Comparison of ENCODE assay signal across 27 cellular contexts in genomic region chr22:30674482-30674881, GRCh38.
"Had no signal": no experiment of that assay in that cellular context is flagged by ENCODE, and none has a peak within 500 bp of the region (broad histone marks: within the 10 kb centered on the region; RNA-seq: fewer than 3 reads in every experiment).

No MANE protein-coding gene starts in this region.

- H3K27ac ChIP-seq: stomach, suprapubic skin, testis, thoracic aorta, thyroid gland, tibial artery, tibial nerve, transverse colon, upper lobe of left lung, upper lobe of right lung, uterus had no signal

- H3K4me1 ChIP-seq: suprapubic skin, thyroid gland, tibial artery, upper lobe of left lung, upper lobe of right lung, uterus had no signal

- H3K4me3 Mint-ChIP-seq: stimulated activated effector memory CD8-positive, alpha-beta T cell treated with anti-CD3 and anti-CD28 coated beads, Interleukin-12 subunit alpha, Interleukin-12 subunit beta, amount 100 ng/mL, for 72 hours; stimulated activated memory B cell treated with anti-CD40 and anti-IgM and Interleukin-4, amounts not matched to agents 10 μg/mL and 1 μg/mL and 100 μg/mL, for 72 hours; stimulated activated naive B cell treated with anti-CD40 and anti-IgM and Interleukin-4, amounts not matched to agents 10 μg/mL and 1 μg/mL and 100 μg/mL, for 72 hours; stimulated activated naive CD8-positive, alpha-beta T cell treated with anti-CD3 and anti-CD28 coated beads, Interleukin-15, amount 100 ng/mL, for 72 hours; stimulated activated naive CD8-positive, alpha-beta T cell treated with anti-CD3 and anti-CD28 coated beads, Interleukin-15, Interleukin-2, amounts not matched to agents 100 ng/mL and 50 ng/mL, for 24 hours; type B pancreatic cell had no signal

- H3K36me3 Mint-ChIP-seq: stimulated activated effector memory CD8-positive, alpha-beta T cell treated with anti-CD3 and anti-CD28 coated beads, Interleukin-12 subunit alpha, Interleukin-12 subunit beta, amount 100 ng/mL, for 72 hours; stimulated activated memory B cell treated with anti-CD40 and anti-IgM and Interleukin-4, amounts not matched to agents 10 μg/mL and 1 μg/mL and 100 μg/mL, for 72 hours; stimulated activated naive B cell treated with anti-CD40 and anti-IgM and Interleukin-4, amounts not matched to agents 10 μg/mL and 1 μg/mL and 100 μg/mL, for 72 hours; type B pancreatic cell had no signal

- H3K4me1 Mint-ChIP-seq: stimulated activated effector memory CD8-positive, alpha-beta T cell treated with anti-CD3 and anti-CD28 coated beads, Interleukin-12 subunit alpha, Interleukin-12 subunit beta, amount 100 ng/mL, for 72 hours; stimulated activated memory B cell treated with anti-CD40 and anti-IgM and Interleukin-4, amounts not matched to agents 10 μg/mL and 1 μg/mL and 100 μg/mL, for 72 hours had no signal

- H3K27ac Mint-ChIP-seq: stimulated activated effector memory CD8-positive, alpha-beta T cell treated with anti-CD3 and anti-CD28 coated beads, Interleukin-12 subunit alpha, Interleukin-12 subunit beta, amount 100 ng/mL, for 72 hours; stimulated activated memory B cell treated with anti-CD40 and anti-IgM and Interleukin-4, amounts not matched to agents 10 μg/mL and 1 μg/mL and 100 μg/mL, for 72 hours; stimulated activated naive B cell treated with anti-CD40 and anti-IgM and Interleukin-4, amounts not matched to agents 10 μg/mL and 1 μg/mL and 100 μg/mL, for 72 hours; stimulated activated naive CD8-positive, alpha-beta T cell treated with anti-CD3 and anti-CD28 coated beads, Interleukin-15, amount 100 ng/mL, for 72 hours; stimulated activated naive CD8-positive, alpha-beta T cell treated with anti-CD3 and anti-CD28 coated beads, Interleukin-15, Interleukin-2, amounts not matched to agents 100 ng/mL and 50 ng/mL, for 24 hours had no signal

- H3K27me3 ChIP-seq: stomach, suprapubic skin, testis, thyroid gland, tibial nerve, transverse colon, upper lobe of left lung, upper lobe of right lung, uterus had no signal

- ATAC-seq: stimulated activated effector memory CD8-positive, alpha-beta T cell treated with anti-CD3 and anti-CD28 coated beads, Interleukin-12 subunit alpha, Interleukin-12 subunit beta, amount 100 ng/mL, for 72 hours; stimulated activated memory B cell treated with anti-CD40 and anti-IgM and Interleukin-4, amounts not matched to agents 10 μg/mL and 1 μg/mL and 100 μg/mL, for 72 hours; stimulated activated naive B cell treated with anti-CD40 and anti-IgM and Interleukin-4, amounts not matched to agents 10 μg/mL and 1 μg/mL and 100 μg/mL, for 72 hours; stimulated activated naive CD8-positive, alpha-beta T cell treated with anti-CD3 and anti-CD28 coated beads, Interleukin-15, amount 100 ng/mL, for 72 hours; stimulated activated naive CD8-positive, alpha-beta T cell treated with anti-CD3 and anti-CD28 coated beads, Interleukin-15, Interleukin-2, amounts not matched to agents 100 U/mL and 50 U/mL, for 24 hours; upper lobe of right lung had no signal

- H3K9me3 ChIP-seq: stomach, suprapubic skin, testis, thoracic aorta, thyroid gland, tibial artery, tibial nerve, transverse colon, upper lobe of left lung, upper lobe of right lung, uterus had no signal

- H3K36me3 ChIP-seq: stomach, suprapubic skin, thoracic aorta, thyroid gland, tibial artery, tibial nerve, transverse colon, upper lobe of left lung, upper lobe of right lung, uterus had no signal

- H3K9me3 Mint-ChIP-seq: stimulated activated effector memory CD8-positive, alpha-beta T cell treated with anti-CD3 and anti-CD28 coated beads, Interleukin-12 subunit alpha, Interleukin-12 subunit beta, amount 100 ng/mL, for 72 hours; stimulated activated memory B cell treated with anti-CD40 and anti-IgM and Interleukin-4, amounts not matched to agents 10 μg/mL and 1 μg/mL and 100 μg/mL, for 72 hours; stimulated activated naive B cell treated with anti-CD40 and anti-IgM and Interleukin-4, amounts not matched to agents 10 μg/mL and 1 μg/mL and 100 μg/mL, for 72 hours; stimulated activated naive CD8-positive, alpha-beta T cell treated with anti-CD3 and anti-CD28 coated beads, Interleukin-15, amount 100 ng/mL, for 72 hours; stimulated activated naive CD8-positive, alpha-beta T cell treated with anti-CD3 and anti-CD28 coated beads, Interleukin-15, Interleukin-2, amounts not matched to agents 100 ng/mL and 50 ng/mL, for 24 hours; type B pancreatic cell had no signal

- DNase-seq: stimulated activated CD4-positive, alpha-beta T cell treated with anti-CD3 and anti-CD28 coated beads, Interleukin-2, amount 100 ng/mL, for 24 hours; stimulated activated CD4-positive, alpha-beta T cell treated with anti-CD3 and anti-CD28 coated beads, Interleukin-2, amount 100 ng/mL, for 48 hours; stimulated activated CD4-positive, alpha-beta T cell treated with anti-CD3 and anti-CD28 coated beads, Interleukin-4, amount 100 ng/mL, for 1 hour; stimulated activated CD4-positive, alpha-beta T cell treated with anti-CD3 and anti-CD28 coated beads, Interleukin-4, amount 100 ng/mL, for 24 hours; stimulated activated CD4-positive, alpha-beta T cell treated with anti-CD3 and anti-CD28 coated beads, Interleukin-4, amount 100 ng/mL, for 4 hours; stimulated activated CD8-positive, alpha-beta memory T cell treated with anti-CD3 and anti-CD28 coated beads, Interleukin-4, amount 100 ng/mL, for 48 hours; stimulated activated naive B cell treated with anti-CD40 and anti-IgM and Interleukin-4, amounts not matched to agents 10 μg/mL and 1 μg/mL and 100 μg/mL, for 72 hours; stimulated activated naive CD4-positive, alpha-beta T cell; stimulated activated naive CD4-positive, alpha-beta T cell treated with Interleukin-2 at 50 U/mL for 16 hours; stimulated activated naive CD8-positive, alpha-beta T cell treated with anti-CD3 and anti-CD28 coated beads, Interleukin-15, amount 100 ng/mL, for 72 hours; stimulated activated naive CD8-positive, alpha-beta T cell treated with anti-CD3 and anti-CD28 coated beads, Interleukin-15, Interleukin-2, amounts not matched to agents 100 U/mL and 50 U/mL, for 24 hours; stomach; substantia nigra; testis; thyroid gland; tibial artery; transverse colon; upper lobe of left lung; upper lobe of right lung; uterus had no signal

- H3K4me3 ChIP-seq: stomach, suprapubic skin, testis, thoracic aorta, thyroid gland, tibial artery, tibial nerve, transverse colon, upper lobe of left lung, upper lobe of right lung, uterus had no signal
